13 cellular contexts compared by ENCODE assay signal in genomic region chr20:49054032-49054643, GRCh38. TPM values are rescaled to one million over a fixed set of nuclear protein-coding genes. Genes with fewer than 3 reads are reported as not detected.
DNase-seq lines count a peak whose midpoint lies in the region; ATAC-seq and TF ChIP-seq lines count a peak whose summit lies in the region.
"Had no signal": no experiment of that assay in that cellular context is flagged by ENCODE, and none has a peak within 500 bp of the region (broad histone marks: within the 10 kb centered on the region; RNA-seq: fewer than 3 reads in every experiment).

No MANE protein-coding gene starts in this region.

- H3K27ac ChIP-seq in CD4-positive, CD25-positive, alpha-beta regulatory T cell (ENCODE audit: insufficient read depth, low read length, poor library complexity, severe bottlenecking): no peak overlapping the region
- H3K27ac ChIP-seq: lower lobe of right lung had no signal

- peak overlapping the region in 2 of 4 donors; percentile 24 to 32 for H3K4me3 Mint-ChIP-seq in CD4-positive, CD25-positive, alpha-beta regulatory T cell

- H3K36me3 ChIP-seq in CD4-positive, CD25-positive, alpha-beta regulatory T cell (ENCODE audit: control insufficient read depth, insufficient read depth, low read length): peaks cover 8% of the 10 kb centered on the region

- no peaks in the 10 kb centered on the region for H3K9me3 Mint-ChIP-seq in CD4-positive, CD25-positive, alpha-beta regulatory T cell

- H3K36me3 Mint-ChIP-seq in CD4-positive, CD25-positive, alpha-beta regulatory T cell: peaks cover 6% of the 10 kb centered on the region

- H3K4me3 ChIP-seq in CD4-positive, CD25-positive, alpha-beta regulatory T cell (ENCODE audit: low read depth, low read length): peak overlapping the region; percentile 54
- H3K4me3 ChIP-seq in choroid plexus epithelial cell (ENCODE audit: low read depth, low read length): no peak overlapping the region
- H3K4me3 ChIP-seq: lower lobe of right lung had no signal

- peaks cover 17 to 71% (median 53%) of the 10 kb centered on the region in 4 donors for H3K4me1 Mint-ChIP-seq in CD4-positive, CD25-positive, alpha-beta regulatory T cell

- no peaks in the 10 kb centered on the region for H3K27me3 ChIP-seq in CD4-positive, CD25-positive, alpha-beta regulatory T cell (ENCODE audit: control insufficient read depth, insufficient read depth, low read length)
- H3K27me3 ChIP-seq: BE2C had no signal

- peaks cover 36% of the 10 kb centered on the region for H3K4me1 ChIP-seq in CD4-positive, CD25-positive, alpha-beta regulatory T cell (ENCODE audit: control insufficient read depth, insufficient read depth, low read length, poor library complexity, severe bottlenecking)

- no peak for TF ChIP-seq CTCF in choroid plexus epithelial cell (conservative IDR thresholded peaks at IDR 0.05; ENCODE audit: low read depth, low read length)

- H3K27me3 Mint-ChIP-seq in CD4-positive, CD25-positive, alpha-beta regulatory T cell: no peaks in the 10 kb centered on the region

- ATAC-seq in CD4-positive, CD25-positive, alpha-beta regulatory T cell (ENCODE audit: low read depth in 2 of 2): no peak
- ATAC-seq in GM18867 (IDR thresholded peaks at IDR 0.05; ENCODE audit: unreplicated experiment) (peak; percentile 62), HG03139 (IDR thresholded peaks at IDR 0.05; ENCODE audit: unreplicated experiment) (peak; percentile 65), GM21367 (IDR thresholded peaks at IDR 0.05; ENCODE audit: unreplicated experiment) (no peak)
- ATAC-seq: lower lobe of right lung had no signal

- no peak for DNase-seq in CD4-positive, CD25-positive, alpha-beta regulatory T cell
- DNase-seq in choroid plexus epithelial cell (ENCODE audit: low read depth) (peak; percentile 28), cerebellum (ENCODE audit: low spot score) (no peak), NCI-H2081 (lab: John Stamatoyannopoulos, UW) (no peak), GF-D8 (lab: John Stamatoyannopoulos, UW) (no peak)
- DNase-seq: BE2C, GDM1, head of caudate nucleus, lower lobe of right lung, NCI-H2029 had no signal

- peak overlapping the region in 2 of 3 donors; percentile 1 for H3K27ac Mint-ChIP-seq in CD4-positive, CD25-positive, alpha-beta regulatory T cell

- H3K9me3 ChIP-seq in CD4-positive, CD25-positive, alpha-beta regulatory T cell (ENCODE audit: control insufficient read depth in 2 of 2, low read length in 2 of 2): no peaks in the 10 kb centered on the region
- H3K9me3 ChIP-seq: BE2C, lower lobe of right lung had no signal

RNA-seq across cellular contexts. Expression of gene CSE1L, which starts 8.0 kb away (rescaled TPM):
- 29.6 TPM for total RNA-seq in CD4-positive, CD25-positive, alpha-beta regulatory T cell
- polyA plus RNA-seq in CD4-positive, CD25-positive, alpha-beta regulatory T cell: 10 to 100 TPM; 23.7 to 33.9 (median 24.5) TPM
- 96.5 TPM for total RNA-seq in cerebellum

Comparison
In these comparisons a context has a peak if more than half of its experiments do, and no peak if none do; other contexts are left out.
1. ATAC-seq: peak in GM18867 (single experiment) and HG03139 (single experiment); none in CD4-positive, CD25-positive, alpha-beta regulatory T cell (0 of 2) and GM21367 (single experiment).